In genomic region chr2:135797497-135798274, GRCh38 we compare ENCODE assay signal across 9 cellular contexts. TPM values are rescaled to one million over a fixed set of nuclear protein-coding genes. Genes with fewer than 3 reads are reported as not detected.
DNase-seq lines count a peak whose midpoint lies in the region; ATAC-seq and TF ChIP-seq lines count a peak whose summit lies in the region.
"Had no signal": no experiment of that assay in that cellular context is flagged by ENCODE, and none has a peak within 500 bp of the region (broad histone marks: within the 10 kb centered on the region; RNA-seq: fewer than 3 reads in every experiment).

No MANE protein-coding gene starts in this region.

- peaks cover 0 to 5% (median 0%) of the 10 kb centered on the region in 3 donors for H3K27me3 Mint-ChIP-seq in naive B cell
- H3K27me3 Mint-ChIP-seq: activated naive CD4-positive, alpha-beta T cell treated with anti-CD3 and anti-CD28 coated beads, Interleukin-2, amount 50 U/mL, for 24 hours had no signal

- no peaks in the 10 kb centered on the region for H3K79me2 ChIP-seq in OCI-LY3 (ENCODE audit: low read length)

- H3K27ac ChIP-seq in OCI-LY3 (ENCODE audit: low read length): no peak overlapping the region

- peaks cover 11% of the 10 kb centered on the region for H3K4me1 ChIP-seq in OCI-LY3 (ENCODE audit: low read length)

- H3K4me3 ChIP-seq in OCI-LY3 (ENCODE audit: low read length) (no peak overlapping the region), epithelial cell of esophagus (ENCODE audit: low read length) (no peak overlapping the region)

- H3K4me3 Mint-ChIP-seq in naive B cell: no peak overlapping the region
- no peak overlapping the region for H3K4me3 Mint-ChIP-seq in stimulated activated effector memory CD8-positive, alpha-beta T cell treated with anti-CD3 and anti-CD28 coated beads, Interleukin-12 subunit alpha, Interleukin-12 subunit beta, amount 100 ng/mL, for 72 hours
- H3K4me3 Mint-ChIP-seq: activated naive CD4-positive, alpha-beta T cell treated with anti-CD3 and anti-CD28 coated beads, Interleukin-2, amount 50 U/mL, for 24 hours had no signal

- no peaks in the 10 kb centered on the region for H3K27me3 ChIP-seq in OCI-LY3 (ENCODE audit: low read depth, low read length)

- DNase-seq in CMK (ENCODE audit: low read depth): peak; percentile 42
- DNase-seq in HUDEP-2 (lab: John Stamatoyannopoulos, UW; ENCODE audit: unreplicated experiment in 76 of 76): peak in 68 of 76 experiments; percentile 1 to 74 (median 47)
- DNase-seq in activated CD8-positive, alpha-beta memory T cell treated with anti-CD3 and anti-CD28 coated beads, Interleukin-2, amount 50 U/mL, for 4 hours: peak; percentile 80
- peak; percentile 87 for DNase-seq in epithelial cell of esophagus (ENCODE audit: low read depth)
- peak; percentile 56 for DNase-seq in naive B cell
- DNase-seq in stimulated activated effector memory CD8-positive, alpha-beta T cell treated with anti-CD3 and anti-CD28 coated beads, Interleukin-12 subunit alpha, Interleukin-12 subunit beta, amount 100 ng/mL, for 72 hours (ENCODE audit: low spot score in 2 of 2): peak; percentile 67 to 83

- H3K27ac Mint-ChIP-seq in naive B cell: peak overlapping the region in 3 of 6 donors; percentile 21 to 65 (median 22)
- no peak overlapping the region for H3K27ac Mint-ChIP-seq in stimulated activated effector memory CD8-positive, alpha-beta T cell treated with anti-CD3 and anti-CD28 coated beads, Interleukin-12 subunit alpha, Interleukin-12 subunit beta, amount 100 ng/mL, for 72 hours
- H3K27ac Mint-ChIP-seq: activated naive CD4-positive, alpha-beta T cell treated with anti-CD3 and anti-CD28 coated beads, Interleukin-2, amount 50 U/mL, for 24 hours had no signal

- H4K20me1 ChIP-seq in OCI-LY3 (ENCODE audit: insufficient read depth, low read length): no peaks in the 10 kb centered on the region

- peaks cover 13 to 14% (median 14%) of the 10 kb centered on the region in 3 donors for H3K4me1 Mint-ChIP-seq in naive B cell
- H3K4me1 Mint-ChIP-seq in stimulated activated effector memory CD8-positive, alpha-beta T cell treated with anti-CD3 and anti-CD28 coated beads, Interleukin-12 subunit alpha, Interleukin-12 subunit beta, amount 100 ng/mL, for 72 hours: peaks cover 24% of the 10 kb centered on the region

- H3K36me3 Mint-ChIP-seq in naive B cell: no peaks in the 10 kb centered on the region
- H3K36me3 Mint-ChIP-seq in stimulated activated effector memory CD8-positive, alpha-beta T cell treated with anti-CD3 and anti-CD28 coated beads, Interleukin-12 subunit alpha, Interleukin-12 subunit beta, amount 100 ng/mL, for 72 hours: no peaks in the 10 kb centered on the region
- H3K36me3 Mint-ChIP-seq: activated naive CD4-positive, alpha-beta T cell treated with anti-CD3 and anti-CD28 coated beads, Interleukin-2, amount 50 U/mL, for 24 hours had no signal

- H3K9me3 ChIP-seq in OCI-LY3 (ENCODE audit: insufficient read depth, low read length): 0 out of 2 replicates have a peak, but pooled peaks cover 5% of the 10 kb centered on the region

- peaks cover 2 to 23% (median 13%) of the 10 kb centered on the region in 7 donors for H3K9me3 Mint-ChIP-seq in naive B cell
- H3K9me3 Mint-ChIP-seq in stimulated activated effector memory CD8-positive, alpha-beta T cell treated with anti-CD3 and anti-CD28 coated beads, Interleukin-12 subunit alpha, Interleukin-12 subunit beta, amount 100 ng/mL, for 72 hours: peaks cover 5% of the 10 kb centered on the region

- TF ChIP-seq CTCF in OCI-LY3 (IDR thresholded peaks at IDR 0.05; ENCODE audit: low read depth, low read length) (peak; percentile 95), epithelial cell of esophagus (IDR thresholded peaks at IDR 0.05; ENCODE audit: insufficient read depth, low read depth, low read length, missing control alignments) (peak; percentile 95)

- H2AFZ ChIP-seq in OCI-LY3 (ENCODE audit: low read depth, low read length): peak overlapping the region; percentile 65; the same call in 1 of the 2 replicates

- no peak overlapping the region for H3K9ac ChIP-seq in OCI-LY3 (ENCODE audit: low read length)

- peaks cover 27% of the 10 kb centered on the region for H3K36me3 ChIP-seq in OCI-LY3 (replicated peaks; ENCODE audit: low read depth, low read length)

- 0 out of 2 replicates have a peak overlapping the region, but pooled peaks have one; percentile 14 for H3K4me2 ChIP-seq in OCI-LY3 (ENCODE audit: low read length)

- ATAC-seq in GM21360 (IDR thresholded peaks at IDR 0.05; ENCODE audit: unreplicated experiment) (peak; percentile 56), naive B cell (ENCODE audit: low read depth in 2 of 2) (peak; percentile 66 to 83)
- ATAC-seq in stimulated activated effector memory CD8-positive, alpha-beta T cell treated with anti-CD3 and anti-CD28 coated beads, Interleukin-12 subunit alpha, Interleukin-12 subunit beta, amount 100 ng/mL, for 72 hours: peak; percentile 77

RNA-seq across cellular contexts. Expression of gene LCT, which starts 39.3 kb away (rescaled TPM):
- polyA plus RNA-seq in naive B cell (ENCODE audit: low read depth in 6 of 6): not detected

RNA-seq across cellular contexts. Expression of gene UBXN4, which starts 56.0 kb away (rescaled TPM):
- polyA plus RNA-seq in naive B cell (ENCODE audit: low read depth in 6 of 6): 100 to 1,000 TPM in 1 of 6 donors, 10 to 100 TPM in 5; 55.3 to 109 (median 96.0) TPM
